In genomic region chr2:229900012-229900411, GRCh38 we compare ENCODE assay signal across 22 cellular contexts.
"Had no signal": no experiment of that assay in that cellular context is flagged by ENCODE, and none has a peak within 500 bp of the region (broad histone marks: within the 10 kb centered on the region; RNA-seq: fewer than 3 reads in every experiment).

No MANE protein-coding gene starts in this region.

- H3K9me3 Mint-ChIP-seq: activated CD8-positive, alpha-beta T cell treated with anti-CD3 and anti-CD28 coated beads for 36 hours; activated T-helper 1 cell treated with anti-CD3 and anti-CD28 coated beads, Interleukin-12 subunit alpha, Interleukin-12 subunit beta, Interleukin-2, Interleukin-4 antibody, amounts not matched to agents 30 ng/mL and 10 ng/mL and 1 ng/mL, durations not matched to agents 14 hours and 24 hours and 36 hours; neural crest cell; T-helper 2 cell treated with Interferon-gamma antibody and Interleukin-4, amounts not matched to agents 5 μg/mL and 100 μg/mL, for 36 hours had no signal

- H3K4me3 Mint-ChIP-seq: activated CD8-positive, alpha-beta T cell treated with anti-CD3 and anti-CD28 coated beads for 36 hours; activated T-helper 1 cell treated with anti-CD3 and anti-CD28 coated beads, Interleukin-12 subunit alpha, Interleukin-12 subunit beta, Interleukin-2, Interleukin-4 antibody, amounts not matched to agents 30 ng/mL and 10 ng/mL and 1 ng/mL, durations not matched to agents 14 hours and 24 hours and 36 hours; neural crest cell; T-helper 2 cell treated with Interferon-gamma antibody and Interleukin-4, amounts not matched to agents 5 μg/mL and 100 μg/mL, for 36 hours had no signal

- H3K27ac Mint-ChIP-seq: activated T-helper 1 cell treated with anti-CD3 and anti-CD28 coated beads, Interleukin-12 subunit alpha, Interleukin-12 subunit beta, Interleukin-2, Interleukin-4 antibody, amounts not matched to agents 30 ng/mL and 10 ng/mL and 1 ng/mL, durations not matched to agents 14 hours and 24 hours and 36 hours; T-helper 2 cell treated with Interferon-gamma antibody and Interleukin-4, amounts not matched to agents 5 μg/mL and 100 μg/mL, for 36 hours had no signal

- DNase-seq: caudate nucleus; dorsolateral prefrontal cortex; foreskin keratinocyte; glutamatergic neuron; hippocampal formation; islet precursor cell; left colon; retina; stimulated activated CD4-positive, alpha-beta T cell treated with anti-CD3 and anti-CD28 coated beads, Interleukin-12 subunit alpha, Interleukin-12 subunit beta, amount 100 ng/mL, for 4 hours; stimulated activated CD4-positive, alpha-beta T cell treated with anti-CD3 and anti-CD28 coated beads, Interleukin-1b, Interleukin-23, amount 100 ng/mL, for 48 hours; stimulated activated CD8-positive, alpha-beta memory T cell treated with anti-CD3 and anti-CD28 coated beads, Interleukin-4, amount 100 ng/mL, for 48 hours; stimulated activated naive CD4-positive, alpha-beta T cell treated with Interleukin-2 at 50 U/mL for 16 hours; SW 1271; thyroid gland had no signal

- H3K27me3 ChIP-seq: dorsolateral prefrontal cortex, foreskin keratinocyte, thyroid gland had no signal

- H3K27ac ChIP-seq: dorsolateral prefrontal cortex, epithelial cell of prostate, foreskin keratinocyte, thyroid gland had no signal

- H3K27me3 Mint-ChIP-seq: activated CD8-positive, alpha-beta T cell treated with anti-CD3 and anti-CD28 coated beads for 36 hours; activated naive CD8-positive, alpha-beta T cell had no signal

- FAIRE-seq: colon, TTC549 had no signal

- ATAC-seq: activated CD8-positive, alpha-beta T cell treated with anti-CD3 and anti-CD28 coated beads for 36 hours; foreskin keratinocyte; left colon had no signal

- H3K4me3 ChIP-seq: dorsolateral prefrontal cortex, thyroid gland had no signal

- H3K36me3 ChIP-seq: thyroid gland had no signal

- H3K9me3 ChIP-seq: thyroid gland had no signal
